In genomic region chr10:97292097-97292861, GRCh38 we compare ENCODE assay signal across 1 cellular context.
TF ChIP-seq lines count a peak whose summit lies in the region.

Gene ARHGAP19 (minus strand): TSS chr10:97292637. CDS start chr10:97292627, 10 bp downstream.

TF ChIP-seq in HepG2, 621 proteins besides CTCF, POLR2A, EP300 and RAD21 (continued from another document and continues in another):
- peak; percentile 55; the same call in 1 of the 2 replicates for TF ChIP-seq ZNF556 (CRISPR knock-in tag; IDR thresholded peaks at IDR 0.05; ENCODE audit: borderline replicate concordance)
- TF ChIP-seq, protein P1, sequence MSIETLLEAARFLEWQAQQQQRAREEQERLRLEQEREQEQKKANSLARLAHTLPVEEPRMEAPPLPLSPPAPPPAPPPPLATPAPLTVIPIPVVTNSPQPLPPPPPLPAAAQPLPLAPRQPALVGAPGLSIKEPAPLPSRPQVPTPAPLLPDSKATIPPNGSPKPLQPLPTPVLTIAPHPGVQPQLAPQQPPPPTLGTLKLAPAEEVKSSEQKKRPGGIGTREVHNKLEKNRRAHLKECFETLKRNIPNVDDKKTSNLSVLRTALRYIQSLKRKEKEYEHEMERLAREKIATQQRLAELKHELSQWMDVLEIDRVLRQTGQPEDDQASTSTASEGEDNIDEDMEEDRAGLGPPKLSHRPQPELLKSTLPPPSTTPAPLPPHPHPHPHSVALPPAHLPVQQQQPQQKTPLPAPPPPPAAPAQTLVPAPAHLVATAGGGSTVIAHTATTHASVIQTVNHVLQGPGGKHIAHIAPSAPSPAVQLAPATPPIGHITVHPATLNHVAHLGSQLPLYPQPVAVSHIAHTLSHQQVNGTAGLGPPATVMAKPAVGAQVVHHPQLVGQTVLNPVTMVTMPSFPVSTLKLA (IDR thresholded peaks at IDR 0.05), result no peak
- TF ChIP-seq ZNF143 (CRISPR knock-in tag; IDR thresholded peaks at IDR 0.05), result peak; percentile 92
- TF ChIP-seq RFXAP (CRISPR knock-in tag; IDR thresholded peaks at IDR 0.05; ENCODE audit: borderline replicate concordance), result peak; percentile 66; the same call in 1 of the 2 replicates
- TF ChIP-seq ZNF34 (CRISPR knock-in tag; IDR thresholded peaks at IDR 0.05; ENCODE audit: borderline replicate concordance), result no peak
- 0 out of 2 replicates have a peak, but pooled peaks have one; percentile 71 for TF ChIP-seq HOXD1 (CRISPR knock-in tag; IDR thresholded peaks at IDR 0.05)
- no peak for TF ChIP-seq ZNF597 (CRISPR knock-in tag; IDR thresholded peaks at IDR 0.05)
- TF ChIP-seq AHDC1 (CRISPR knock-in tag; IDR thresholded peaks at IDR 0.05; ENCODE audit: borderline replicate concordance), result no peak; the same call in 1 of the 2 replicates
- TF ChIP-seq KAT8 (CRISPR knock-in tag; IDR thresholded peaks at IDR 0.05), result peak; percentile 80
- TF ChIP-seq, protein P2, sequence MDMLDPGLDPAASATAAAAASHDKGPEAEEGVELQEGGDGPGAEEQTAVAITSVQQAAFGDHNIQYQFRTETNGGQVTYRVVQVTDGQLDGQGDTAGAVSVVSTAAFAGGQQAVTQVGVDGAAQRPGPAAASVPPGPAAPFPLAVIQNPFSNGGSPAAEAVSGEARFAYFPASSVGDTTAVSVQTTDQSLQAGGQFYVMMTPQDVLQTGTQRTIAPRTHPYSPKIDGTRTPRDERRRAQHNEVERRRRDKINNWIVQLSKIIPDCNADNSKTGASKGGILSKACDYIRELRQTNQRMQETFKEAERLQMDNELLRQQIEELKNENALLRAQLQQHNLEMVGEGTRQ (IDR thresholded peaks at IDR 0.05; ENCODE audit: low read depth, low read length), result no peak
- TF ChIP-seq, protein P2 (CRISPR knock-in tag; IDR thresholded peaks at IDR 0.05; ENCODE audit: borderline replicate concordance), result no peak; the same call in 1 of the 2 replicates
- TF ChIP-seq ZNF251 (CRISPR knock-in tag; IDR thresholded peaks at IDR 0.05), result no peak
- peak; percentile 60; the same call in 1 of the 2 replicates for TF ChIP-seq ZNF724P (CRISPR knock-in tag; IDR thresholded peaks at IDR 0.05; ENCODE audit: borderline replicate concordance)
- peak; percentile 48; the same call in 1 of the 2 replicates for TF ChIP-seq BCL6 (CRISPR knock-in tag; IDR thresholded peaks at IDR 0.05)
- TF ChIP-seq ATF4 (CRISPR knock-in tag; IDR thresholded peaks at IDR 0.05), result no peak
- TF ChIP-seq BHLHE40 (IDR thresholded peaks at IDR 0.05; ENCODE audit: low read length), result no peak
- TF ChIP-seq REST (IDR thresholded peaks at IDR 0.05; ENCODE audit: borderline replicate concordance in 1 of 2, low read depth in 1 of 2, low read length in 2 of 2), result no peak
- TF ChIP-seq ARID4A (CRISPR knock-in tag; IDR thresholded peaks at IDR 0.05; ENCODE audit: borderline replicate concordance), result peak; percentile 89; the same call in 1 of the 2 replicates
- TF ChIP-seq, protein P3, sequence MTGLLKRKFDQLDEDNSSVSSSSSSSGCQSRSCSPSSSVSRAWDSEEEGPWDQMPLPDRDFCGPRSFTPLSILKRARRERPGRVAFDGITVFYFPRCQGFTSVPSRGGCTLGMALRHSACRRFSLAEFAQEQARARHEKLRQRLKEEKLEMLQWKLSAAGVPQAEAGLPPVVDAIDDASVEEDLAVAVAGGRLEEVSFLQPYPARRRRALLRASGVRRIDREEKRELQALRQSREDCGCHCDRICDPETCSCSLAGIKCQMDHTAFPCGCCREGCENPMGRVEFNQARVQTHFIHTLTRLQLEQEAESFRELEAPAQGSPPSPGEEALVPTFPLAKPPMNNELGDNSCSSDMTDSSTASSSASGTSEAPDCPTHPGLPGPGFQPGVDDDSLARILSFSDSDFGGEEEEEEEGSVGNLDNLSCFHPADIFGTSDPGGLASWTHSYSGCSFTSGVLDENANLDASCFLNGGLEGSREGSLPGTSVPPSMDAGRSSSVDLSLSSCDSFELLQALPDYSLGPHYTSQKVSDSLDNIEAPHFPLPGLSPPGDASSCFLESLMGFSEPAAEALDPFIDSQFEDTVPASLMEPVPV (CRISPR knock-in tag; IDR thresholded peaks at IDR 0.05), result peak; percentile 95
- no peak for TF ChIP-seq ZNF773 (CRISPR knock-in tag; IDR thresholded peaks at IDR 0.05; ENCODE audit: borderline replicate concordance)
- TF ChIP-seq ZNF543 (CRISPR knock-in tag; IDR thresholded peaks at IDR 0.05), result no peak
- TF ChIP-seq YEATS4 (CRISPR knock-in tag; IDR thresholded peaks at IDR 0.05; ENCODE audit: borderline replicate concordance), result peak; percentile 82; the same call in 1 of the 2 replicates
- TF ChIP-seq ZNF550 (CRISPR knock-in tag; IDR thresholded peaks at IDR 0.05; ENCODE audit: borderline replicate concordance), result no peak
- no peak for TF ChIP-seq KLF11 (CRISPR knock-in tag; IDR thresholded peaks at IDR 0.05)
- no peak for TF ChIP-seq TOE1 (CRISPR knock-in tag; IDR thresholded peaks at IDR 0.05)
- TF ChIP-seq CCDC6 (CRISPR knock-in tag; IDR thresholded peaks at IDR 0.05), result no peak; the same call in 1 of the 2 replicates
- TF ChIP-seq ZNF224 (CRISPR knock-in tag; IDR thresholded peaks at IDR 0.05), result no peak
- TF ChIP-seq, protein P4, sequence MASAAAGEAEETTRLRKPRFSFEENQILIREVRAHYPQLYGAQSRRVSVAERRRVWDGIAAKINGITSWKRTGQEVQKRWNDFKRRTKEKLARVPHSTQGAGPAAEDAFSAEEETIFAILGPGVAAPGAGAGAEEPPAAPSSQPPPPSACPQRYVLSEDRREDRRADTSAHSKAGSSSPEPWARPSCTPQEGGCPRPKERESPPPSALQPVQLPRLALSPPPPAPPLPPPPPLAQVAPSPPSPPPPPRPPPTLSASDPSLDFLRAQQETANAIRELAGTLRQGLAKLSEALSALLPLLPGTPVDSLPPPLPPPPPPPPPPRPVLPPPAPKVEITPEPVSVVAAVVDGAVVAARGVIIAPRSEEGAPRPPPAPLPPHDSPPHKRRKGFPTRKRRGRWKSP (CRISPR knock-in tag; IDR thresholded peaks at IDR 0.05), result peak; percentile 90
- TF ChIP-seq SOX13 (IDR thresholded peaks at IDR 0.05), result no peak
- TF ChIP-seq SOX13 (CRISPR knock-in tag; conservative IDR thresholded peaks at IDR 0.05 in 1 of 2, IDR thresholded peaks at IDR 0.05 in 1 of 2), result peak in 1 of 2 experiments; percentile 45; a peak in 2 of 4 replicates
- 0 out of 2 replicates have a peak, but pooled peaks have one; percentile 66 for TF ChIP-seq NFATC3 (CRISPR knock-in tag; IDR thresholded peaks at IDR 0.05)
